Comparison of ENCODE assay signal across 9 cellular contexts in the genomic region with DNA sequence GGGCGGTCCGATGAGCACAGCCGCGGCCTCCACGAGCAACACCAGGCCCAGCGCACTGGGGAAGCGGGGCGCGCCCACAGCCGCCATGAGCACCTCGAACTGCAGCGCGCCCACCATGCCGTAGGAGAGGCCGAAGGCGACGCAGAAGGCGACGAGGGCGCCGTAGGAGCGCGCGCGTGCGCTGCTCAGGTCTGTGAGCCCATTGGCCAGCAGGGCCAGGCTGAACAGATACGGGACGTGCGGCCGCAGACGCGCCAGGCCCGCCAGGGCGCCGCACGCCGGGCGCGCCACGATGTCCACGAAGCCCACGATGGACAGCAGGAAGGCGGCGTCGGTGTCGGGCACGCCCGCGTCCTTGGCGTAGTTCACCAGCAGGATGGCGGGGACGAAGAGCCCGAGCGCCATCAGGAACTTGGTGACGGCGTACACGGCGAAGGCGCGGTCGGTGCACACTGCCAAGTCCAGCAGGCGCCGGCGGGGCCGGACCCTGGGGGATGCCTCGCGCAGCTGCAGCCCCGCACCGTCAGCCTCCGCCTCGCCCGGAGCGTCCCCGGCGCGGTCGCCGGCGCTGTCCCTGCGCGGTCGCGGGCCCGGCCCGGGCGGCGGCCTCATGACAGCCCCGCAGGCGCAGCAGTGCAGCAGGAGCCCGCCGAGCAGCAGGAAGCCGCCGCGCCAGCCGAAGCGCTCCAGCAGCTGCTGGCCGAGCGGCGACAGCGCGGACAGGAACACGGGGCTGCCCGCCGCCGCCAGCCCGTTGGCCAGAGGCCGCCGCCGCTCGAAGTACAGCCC. TPM values are rescaled to one million over a fixed set of nuclear protein-coding genes. Genes with fewer than 3 reads are reported as not detected.
A peak's percentile ranks its signal among the peaks of the same experiment; 100 is the strongest.
DNase-seq lines count a peak whose midpoint lies in the region; ATAC-seq and TF ChIP-seq lines count a peak whose summit lies in the region.
"Had no signal": no experiment of that assay in that cellular context is flagged by ENCODE, and none has a peak within 500 bp of the region (broad histone marks: within the 10 kb centered on the region; RNA-seq: fewer than 3 reads in every experiment).

No MANE protein-coding gene starts in this region.

- H3K4me3 Mint-ChIP-seq in activated CD8-positive, alpha-beta T cell treated with anti-CD3 and anti-CD28 coated beads, Interleukin-2, amount 10 ng/mL, durations not matched to agents 7 days and 5 days: no peak overlapping the region

- H3K27ac ChIP-seq in heart left ventricle (peak overlapping the region in 2 of 12 donors; percentile 12 to 13), rectal smooth muscle tissue (ENCODE audit: low read depth, low read length) (no peak overlapping the region)

- intact Hi-C loops in heart left ventricle (cut with DNase I): no loop called here

- H3K27me3 Mint-ChIP-seq in activated CD8-positive, alpha-beta T cell treated with anti-CD3 and anti-CD28 coated beads, Interleukin-2, amount 10 ng/mL, durations not matched to agents 7 days and 5 days (ENCODE audit: low read depth): peaks cover 18% of the 10 kb centered on the region

- DNase-seq in ELF-1 (ENCODE audit: low read depth, low spot score) (peak; percentile 57), heart left ventricle (peak in 4 of 5 donors; percentile 42 to 73 (median 57)), ureter (ENCODE audit: low spot score) (no peak), SIG-M5 treated with dmso at 0.1 percent for 504 hours (lab: John Stamatoyannopoulos, UW; ENCODE audit: unreplicated experiment) (no peak)
- no peak for DNase-seq in activated CD8-positive, alpha-beta T cell treated with anti-CD3 and anti-CD28 coated beads, Interleukin-2, amount 10 ng/mL, durations not matched to agents 7 days and 5 days

- H3K9me3 ChIP-seq in heart left ventricle: no peaks in the 10 kb centered on the region

- WGBS in heart left ventricle, 4 donors: 4 to 11% (median 6%) methylated on average over 19 to 110 of the region's 110 CpGs

- peak; percentile 47 for ATAC-seq in activated CD8-positive, alpha-beta T cell treated with anti-CD3 and anti-CD28 coated beads, Interleukin-2, amount 10 ng/mL, durations not matched to agents 7 days and 5 days
- ATAC-seq in heart left ventricle (peak in 3 of 4 donors; percentile 55 to 70 (median 58)), GM18861 (IDR thresholded peaks at IDR 0.05; ENCODE audit: unreplicated experiment) (no peak), GM19397 (IDR thresholded peaks at IDR 0.05; ENCODE audit: unreplicated experiment) (no peak)

- no peak overlapping the region for H3K9ac ChIP-seq in rectal smooth muscle tissue (ENCODE audit: low read length)

- peak in 1 of 12 donors; percentile 7 for TF ChIP-seq CTCF in heart left ventricle (IDR thresholded peaks at IDR 0.05)

- H3K9me3 Mint-ChIP-seq in activated CD8-positive, alpha-beta T cell treated with anti-CD3 and anti-CD28 coated beads, Interleukin-2, amount 10 ng/mL, durations not matched to agents 7 days and 5 days (ENCODE audit: insufficient read depth): no peaks in the 10 kb centered on the region

- H3K4me1 ChIP-seq in heart left ventricle (peaks cover 5 to 23% (median 15%) of the 10 kb centered on the region in 12 donors), rectal smooth muscle tissue (ENCODE audit: control insufficient read depth, insufficient read depth, low read length) (no peaks in the 10 kb centered on the region)

- H3K27me3 ChIP-seq in heart left ventricle: peaks cover 0 to 35% (median 9%) of the 10 kb centered on the region in 9 donors
- H3K27me3 ChIP-seq in rectal smooth muscle tissue (ENCODE audit: control insufficient read depth, insufficient read depth, low read length): peaks cover 11% of the 10 kb centered on the region

- CTCF ChIA-PET in activated CD8-positive, alpha-beta T cell treated with anti-CD3 and anti-CD28 coated beads, Interleukin-2, amount 10 ng/mL, durations not matched to agents 7 days and 5 days (lab: Charles Lee): no interaction called here

- no peaks in the 10 kb centered on the region for H3K4me1 Mint-ChIP-seq in activated CD8-positive, alpha-beta T cell treated with anti-CD3 and anti-CD28 coated beads, Interleukin-2, amount 10 ng/mL, durations not matched to agents 7 days and 5 days (ENCODE audit: low read depth)

- H3K36me3 ChIP-seq in heart left ventricle (no peaks in the 10 kb centered on the region), rectal smooth muscle tissue (ENCODE audit: control insufficient read depth, insufficient read depth, low read length) (no peaks in the 10 kb centered on the region)

- H3K4me3 ChIP-seq in heart left ventricle (peak overlapping the region; percentile 5 to 52 (median 44)), rectal smooth muscle tissue (ENCODE audit: low read length) (peak overlapping the region; percentile 25)

- peak in 1 of 2 donors; percentile 22 for TF ChIP-seq POLR2A in heart left ventricle (IDR thresholded peaks at IDR 0.05)

- POLR2A ChIA-PET in activated CD8-positive, alpha-beta T cell treated with anti-CD3 and anti-CD28 coated beads, Interleukin-2, amount 10 ng/mL, durations not matched to agents 7 days and 5 days (lab: Charles Lee): no interaction called here

- no peak overlapping the region for H3K27ac Mint-ChIP-seq in activated CD8-positive, alpha-beta T cell treated with anti-CD3 and anti-CD28 coated beads, Interleukin-2, amount 10 ng/mL, durations not matched to agents 7 days and 5 days

- no peaks in the 10 kb centered on the region for H3K36me3 Mint-ChIP-seq in activated CD8-positive, alpha-beta T cell treated with anti-CD3 and anti-CD28 coated beads, Interleukin-2, amount 10 ng/mL, durations not matched to agents 7 days and 5 days (ENCODE audit: low read depth)

RNA-seq across cellular contexts. Expression of gene SLC16A8, which starts 2.9 kb away (rescaled TPM):
- total RNA-seq in activated CD8-positive, alpha-beta T cell treated with anti-CD3 and anti-CD28 coated beads, Interleukin-2, amount 10 ng/mL, durations not matched to agents 7 days and 5 days: not detected
- total RNA-seq in heart left ventricle (not detected), ureter (0.26 TPM)
- polyA plus RNA-seq in heart left ventricle: under 1 TPM in 1 of 2 donors, not detected in 1; 0.34 TPM
- total RNA-seq: SK-MEL-5 had no signal

RNA-seq across cellular contexts. Expression of gene PICK1, which starts 23.8 kb away (rescaled TPM):
- total RNA-seq in activated CD8-positive, alpha-beta T cell treated with anti-CD3 and anti-CD28 coated beads, Interleukin-2, amount 10 ng/mL, durations not matched to agents 7 days and 5 days: 10 to 100 TPM; 12.7 to 14.0 TPM
- total RNA-seq in heart left ventricle (10 to 100 TPM; 18.8 to 39.5 (median 22.2) TPM), ureter (63.2 TPM)
- polyA plus RNA-seq in heart left ventricle: 10 to 100 TPM; 26.5 to 41.5 TPM

RNA-seq across cellular contexts. Expression of gene BAIAP2L2, which starts 29.4 kb away (rescaled TPM):
- under 1 TPM; 0.47 to 0.58 TPM for total RNA-seq in activated CD8-positive, alpha-beta T cell treated with anti-CD3 and anti-CD28 coated beads, Interleukin-2, amount 10 ng/mL, durations not matched to agents 7 days and 5 days
- total RNA-seq in heart left ventricle (under 1 TPM in 8 of 9 donors, not detected in 1; 0.09 to 0.30 (median 0.22) TPM), ureter (1.4 TPM)
- polyA plus RNA-seq in heart left ventricle: under 1 TPM; 0.17 to 0.27 TPM

Comparison
In these comparisons a context has a peak if more than half of its experiments do, and no peak if none do; other contexts are left out.
1. DNase-seq: peak in ELF-1 (single experiment) and heart left ventricle (4 of 5); none in activated CD8-positive, alpha-beta T cell treated with anti-CD3 and anti-CD28 coated beads, Interleukin-2, amount 10 ng/mL, durations not matched to agents 7 days and 5 days (single experiment), ureter (single experiment) and SIG-M5 treated with dmso at 0.1 percent for 504 hours (single experiment).
2. ATAC-seq: peak in activated CD8-positive, alpha-beta T cell treated with anti-CD3 and anti-CD28 coated beads, Interleukin-2, amount 10 ng/mL, durations not matched to agents 7 days and 5 days (single experiment) and heart left ventricle (3 of 4); none in GM18861 (single experiment) and GM19397 (single experiment).